ENCODE assay signal across 22 cellular contexts in the genomic region with DNA sequence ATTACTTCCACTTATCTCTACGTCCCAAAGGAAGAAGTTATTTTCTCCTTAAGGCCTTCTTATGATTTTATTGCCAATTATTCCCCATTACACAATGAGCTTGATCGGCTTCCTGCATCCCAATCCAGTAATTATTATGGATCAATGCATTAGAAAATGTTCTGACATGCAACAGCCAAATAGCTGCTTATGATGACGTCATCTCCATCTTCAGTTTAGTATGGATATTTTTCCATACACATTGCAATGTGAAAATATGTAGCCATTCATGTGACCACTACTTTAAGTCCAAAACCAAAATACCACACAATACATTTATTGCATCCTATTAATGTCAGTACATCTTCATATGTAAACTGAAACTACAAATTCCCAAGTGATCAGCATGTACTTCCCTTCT.
"Had no signal": no experiment of that assay in that cellular context is flagged by ENCODE, and none has a peak within 500 bp of the region (broad histone marks: within the 10 kb centered on the region; RNA-seq: fewer than 3 reads in every experiment).

No MANE protein-coding gene starts in this region.

- H3K4me3 ChIP-seq: coronary artery, dorsolateral prefrontal cortex, esophagus muscularis mucosa, gastrocnemius medialis, heart right ventricle, left lung, lower lobe of right lung, mucosa of descending colon had no signal

- ATAC-seq: foreskin keratinocyte, gastrocnemius medialis, heart right ventricle, left cardiac atrium, left lung, left ventricle myocardium superior, lower lobe of right lung, mucosa of descending colon had no signal

- H3K36me3 ChIP-seq: esophagus muscularis mucosa, gastrocnemius medialis, heart right ventricle, left lung, lower lobe of right lung had no signal

- H3K9me3 ChIP-seq: esophagus muscularis mucosa, gastrocnemius medialis, heart right ventricle, left lung, lower lobe of right lung, mucosa of descending colon had no signal

- H3K4me1 ChIP-seq: esophagus muscularis mucosa, foreskin keratinocyte, gastrocnemius medialis, heart right ventricle, left lung, lower lobe of right lung had no signal

- FAIRE-seq: colon, endothelial cell of umbilical vein, islet of Langerhans, keratinocyte had no signal

- H3K27ac ChIP-seq: coronary artery, dorsolateral prefrontal cortex, esophagus muscularis mucosa, foreskin keratinocyte, gastrocnemius medialis, heart right ventricle, left lung, lower lobe of right lung had no signal

- DNase-seq: dermis blood vessel endothelial cell; dorsolateral prefrontal cortex; effector CD4-positive, alpha-beta T cell; effector memory CD4-positive, alpha-beta T cell; foreskin keratinocyte; gastrocnemius medialis; glutamatergic neuron; head of caudate nucleus; heart right ventricle; hippocampal formation; left cardiac atrium; left lung; left ventricle myocardium superior; lower lobe of right lung; mesenchymal stem cell; mucosa of descending colon had no signal

- H3K27me3 ChIP-seq: dorsolateral prefrontal cortex, esophagus muscularis mucosa, foreskin keratinocyte, gastrocnemius medialis, heart right ventricle, left lung had no signal
